In the genomic region with DNA sequence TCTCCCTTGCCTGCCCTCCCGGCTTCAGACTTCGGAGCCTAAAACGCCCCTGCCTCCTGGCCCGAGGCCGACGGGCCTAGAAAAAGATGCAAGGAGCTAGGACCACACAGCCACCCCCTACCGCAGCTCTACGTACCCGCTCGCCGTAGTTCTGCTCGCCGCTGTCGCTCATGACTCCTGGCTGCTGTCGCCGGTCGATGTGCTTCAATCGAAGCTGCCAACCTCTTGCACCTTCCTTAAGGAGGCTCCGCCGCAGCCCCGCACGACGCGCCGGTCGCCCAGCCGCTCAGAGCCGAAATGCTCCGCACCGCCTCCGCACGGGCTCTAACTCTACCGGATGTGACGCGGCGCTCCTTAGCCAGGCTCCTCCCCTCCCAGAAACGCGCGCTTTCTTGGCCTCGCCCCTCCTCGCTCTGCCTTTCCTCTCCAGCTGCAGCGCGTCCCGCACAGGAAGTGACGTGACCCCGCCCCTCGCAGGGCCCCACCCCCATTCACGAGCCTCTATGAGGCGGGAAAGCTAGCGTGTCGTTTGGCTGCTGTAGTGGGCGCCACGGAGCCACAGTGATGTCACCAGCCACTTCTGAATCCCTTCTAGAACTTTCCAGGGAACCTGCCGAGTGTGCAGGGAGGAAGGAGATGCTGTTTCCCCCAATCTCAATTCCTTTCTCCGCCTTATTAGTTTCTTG, we compare ENCODE assay signal across 1 cellular context.
TF ChIP-seq lines count a peak whose summit lies in the region.

TSS of gene TRA2B (minus strand) at position 326 of the 686 bp plus-strand sequence. CDS start at position 172, 154 bp downstream.

TF ChIP-seq in HepG2, 621 proteins besides CTCF, POLR2A, EP300 and RAD21 (continued from another document and continues in another):
- peak; percentile 67; the same call in 1 of the 2 replicates for TF ChIP-seq ELK4 (CRISPR knock-in tag; IDR thresholded peaks at IDR 0.05; ENCODE audit: borderline replicate concordance)
- TF ChIP-seq ZNF138 (CRISPR knock-in tag; IDR thresholded peaks at IDR 0.05; ENCODE audit: low read depth) = no peak; the same call in 1 of the 2 replicates
- no peak for TF ChIP-seq ZNF569 (CRISPR knock-in tag; IDR thresholded peaks at IDR 0.05; ENCODE audit: borderline replicate concordance)
- TF ChIP-seq ZNF580 (CRISPR knock-in tag; IDR thresholded peaks at IDR 0.05; ENCODE audit: borderline replicate concordance, low read depth) = peak; percentile 74; the same call in 1 of the 2 replicates
- no peak for TF ChIP-seq NPAS2 (CRISPR knock-in tag; IDR thresholded peaks at IDR 0.05; ENCODE audit: borderline replicate concordance)
- TF ChIP-seq RAD51 (IDR thresholded peaks at IDR 0.05; ENCODE audit: borderline replicate concordance) = no peak
- peak; percentile 95; the same call in 1 of the 2 replicates for TF ChIP-seq ZNF430 (CRISPR knock-in tag; IDR thresholded peaks at IDR 0.05)
- TF ChIP-seq KMT2B (CRISPR knock-in tag; IDR thresholded peaks at IDR 0.05) = peak; percentile 90
- peak; percentile 92 for TF ChIP-seq ZFP36L1 (CRISPR knock-in tag; IDR thresholded peaks at IDR 0.05)
- TF ChIP-seq, protein P1, sequence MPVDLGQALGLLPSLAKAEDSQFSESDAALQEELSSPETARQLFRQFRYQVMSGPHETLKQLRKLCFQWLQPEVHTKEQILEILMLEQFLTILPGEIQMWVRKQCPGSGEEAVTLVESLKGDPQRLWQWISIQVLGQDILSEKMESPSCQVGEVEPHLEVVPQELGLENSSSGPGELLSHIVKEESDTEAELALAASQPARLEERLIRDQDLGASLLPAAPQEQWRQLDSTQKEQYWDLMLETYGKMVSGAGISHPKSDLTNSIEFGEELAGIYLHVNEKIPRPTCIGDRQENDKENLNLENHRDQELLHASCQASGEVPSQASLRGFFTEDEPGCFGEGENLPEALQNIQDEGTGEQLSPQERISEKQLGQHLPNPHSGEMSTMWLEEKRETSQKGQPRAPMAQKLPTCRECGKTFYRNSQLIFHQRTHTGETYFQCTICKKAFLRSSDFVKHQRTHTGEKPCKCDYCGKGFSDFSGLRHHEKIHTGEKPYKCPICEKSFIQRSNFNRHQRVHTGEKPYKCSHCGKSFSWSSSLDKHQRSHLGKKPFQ (CRISPR knock-in tag; IDR thresholded peaks at IDR 0.05; ENCODE audit: insufficient replicate concordance) = no peak
- TF ChIP-seq ARNT (IDR thresholded peaks at IDR 0.05) = no peak
- TF ChIP-seq MLXIP (CRISPR knock-in tag; IDR thresholded peaks at IDR 0.05; ENCODE audit: borderline replicate concordance) = peak; percentile 79
- TF ChIP-seq ZMYM2 (CRISPR knock-in tag; IDR thresholded peaks at IDR 0.05) = peak; percentile 85
- peak; percentile 29; the same call in 1 of the 2 replicates for TF ChIP-seq RNF2 (conservative IDR thresholded peaks at IDR 0.05; ENCODE audit: low read depth)
- TF ChIP-seq, protein P2, sequence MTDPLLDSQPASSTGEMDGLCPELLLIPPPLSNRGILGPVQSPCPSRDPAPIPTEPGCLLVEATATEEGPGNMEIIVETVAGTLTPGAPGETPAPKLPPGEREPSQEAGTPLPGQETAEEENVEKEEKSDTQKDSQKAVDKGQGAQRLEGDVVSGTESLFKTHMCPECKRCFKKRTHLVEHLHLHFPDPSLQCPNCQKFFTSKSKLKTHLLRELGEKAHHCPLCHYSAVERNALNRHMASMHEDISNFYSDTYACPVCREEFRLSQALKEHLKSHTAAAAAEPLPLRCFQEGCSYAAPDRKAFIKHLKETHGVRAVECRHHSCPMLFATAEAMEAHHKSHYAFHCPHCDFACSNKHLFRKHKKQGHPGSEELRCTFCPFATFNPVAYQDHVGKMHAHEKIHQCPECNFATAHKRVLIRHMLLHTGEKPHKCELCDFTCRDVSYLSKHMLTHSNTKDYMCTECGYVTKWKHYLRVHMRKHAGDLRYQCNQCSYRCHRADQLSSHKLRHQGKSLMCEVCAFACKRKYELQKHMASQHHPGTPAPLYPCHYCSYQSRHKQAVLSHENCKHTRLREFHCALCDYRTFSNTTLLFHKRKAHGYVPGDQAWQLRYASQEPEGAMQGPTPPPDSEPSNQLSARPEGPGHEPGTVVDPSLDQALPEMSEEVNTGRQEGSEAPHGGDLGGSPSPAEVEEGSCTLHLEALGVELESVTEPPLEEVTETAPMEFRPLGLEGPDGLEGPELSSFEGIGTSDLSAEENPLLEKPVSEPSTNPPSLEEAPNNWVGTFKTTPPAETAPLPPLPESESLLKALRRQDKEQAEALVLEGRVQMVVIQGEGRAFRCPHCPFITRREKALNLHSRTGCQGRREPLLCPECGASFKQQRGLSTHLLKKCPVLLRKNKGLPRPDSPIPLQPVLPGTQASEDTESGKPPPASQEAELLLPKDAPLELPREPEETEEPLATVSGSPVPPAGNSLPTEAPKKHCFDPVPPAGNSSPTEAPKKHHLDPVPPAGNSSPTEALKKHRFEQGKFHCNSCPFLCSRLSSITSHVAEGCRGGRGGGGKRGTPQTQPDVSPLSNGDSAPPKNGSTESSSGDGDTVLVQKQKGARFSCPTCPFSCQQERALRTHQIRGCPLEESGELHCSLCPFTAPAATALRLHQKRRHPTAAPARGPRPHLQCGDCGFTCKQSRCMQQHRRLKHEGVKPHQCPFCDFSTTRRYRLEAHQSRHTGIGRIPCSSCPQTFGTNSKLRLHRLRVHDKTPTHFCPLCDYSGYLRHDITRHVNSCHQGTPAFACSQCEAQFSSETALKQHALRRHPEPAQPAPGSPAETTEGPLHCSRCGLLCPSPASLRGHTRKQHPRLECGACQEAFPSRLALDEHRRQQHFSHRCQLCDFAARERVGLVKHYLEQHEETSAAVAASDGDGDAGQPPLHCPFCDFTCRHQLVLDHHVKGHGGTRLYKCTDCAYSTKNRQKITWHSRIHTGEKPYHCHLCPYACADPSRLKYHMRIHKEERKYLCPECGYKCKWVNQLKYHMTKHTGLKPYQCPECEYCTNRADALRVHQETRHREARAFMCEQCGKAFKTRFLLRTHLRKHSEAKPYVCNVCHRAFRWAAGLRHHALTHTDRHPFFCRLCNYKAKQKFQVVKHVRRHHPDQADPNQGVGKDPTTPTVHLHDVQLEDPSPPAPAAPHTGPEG (CRISPR knock-in tag; IDR thresholded peaks at IDR 0.05) = peak; percentile 88
- no peak for TF ChIP-seq ZNF496 (CRISPR knock-in tag; IDR thresholded peaks at IDR 0.05; ENCODE audit: insufficient replicate concordance)
- TF ChIP-seq KAT8 (CRISPR knock-in tag; IDR thresholded peaks at IDR 0.05) = peak; percentile 62
- peak; percentile 45; the same call in 1 of the 2 replicates for TF ChIP-seq ZNF710 (CRISPR knock-in tag; IDR thresholded peaks at IDR 0.05; ENCODE audit: borderline replicate concordance)
- peak; percentile 67 for TF ChIP-seq ZFX (CRISPR knock-in tag; IDR thresholded peaks at IDR 0.05; ENCODE audit: low read depth)
- peak; percentile 83 for TF ChIP-seq CCDC6 (CRISPR knock-in tag; IDR thresholded peaks at IDR 0.05)
- no peak for TF ChIP-seq NCOA5 (CRISPR knock-in tag; IDR thresholded peaks at IDR 0.05)
- no peak for TF ChIP-seq RFX1 (IDR thresholded peaks at IDR 0.05)
- peak; percentile 56; the same call in 1 of the 2 replicates for TF ChIP-seq ZNF546 (CRISPR knock-in tag; conservative IDR thresholded peaks at IDR 0.05)
- TF ChIP-seq, protein P3, sequence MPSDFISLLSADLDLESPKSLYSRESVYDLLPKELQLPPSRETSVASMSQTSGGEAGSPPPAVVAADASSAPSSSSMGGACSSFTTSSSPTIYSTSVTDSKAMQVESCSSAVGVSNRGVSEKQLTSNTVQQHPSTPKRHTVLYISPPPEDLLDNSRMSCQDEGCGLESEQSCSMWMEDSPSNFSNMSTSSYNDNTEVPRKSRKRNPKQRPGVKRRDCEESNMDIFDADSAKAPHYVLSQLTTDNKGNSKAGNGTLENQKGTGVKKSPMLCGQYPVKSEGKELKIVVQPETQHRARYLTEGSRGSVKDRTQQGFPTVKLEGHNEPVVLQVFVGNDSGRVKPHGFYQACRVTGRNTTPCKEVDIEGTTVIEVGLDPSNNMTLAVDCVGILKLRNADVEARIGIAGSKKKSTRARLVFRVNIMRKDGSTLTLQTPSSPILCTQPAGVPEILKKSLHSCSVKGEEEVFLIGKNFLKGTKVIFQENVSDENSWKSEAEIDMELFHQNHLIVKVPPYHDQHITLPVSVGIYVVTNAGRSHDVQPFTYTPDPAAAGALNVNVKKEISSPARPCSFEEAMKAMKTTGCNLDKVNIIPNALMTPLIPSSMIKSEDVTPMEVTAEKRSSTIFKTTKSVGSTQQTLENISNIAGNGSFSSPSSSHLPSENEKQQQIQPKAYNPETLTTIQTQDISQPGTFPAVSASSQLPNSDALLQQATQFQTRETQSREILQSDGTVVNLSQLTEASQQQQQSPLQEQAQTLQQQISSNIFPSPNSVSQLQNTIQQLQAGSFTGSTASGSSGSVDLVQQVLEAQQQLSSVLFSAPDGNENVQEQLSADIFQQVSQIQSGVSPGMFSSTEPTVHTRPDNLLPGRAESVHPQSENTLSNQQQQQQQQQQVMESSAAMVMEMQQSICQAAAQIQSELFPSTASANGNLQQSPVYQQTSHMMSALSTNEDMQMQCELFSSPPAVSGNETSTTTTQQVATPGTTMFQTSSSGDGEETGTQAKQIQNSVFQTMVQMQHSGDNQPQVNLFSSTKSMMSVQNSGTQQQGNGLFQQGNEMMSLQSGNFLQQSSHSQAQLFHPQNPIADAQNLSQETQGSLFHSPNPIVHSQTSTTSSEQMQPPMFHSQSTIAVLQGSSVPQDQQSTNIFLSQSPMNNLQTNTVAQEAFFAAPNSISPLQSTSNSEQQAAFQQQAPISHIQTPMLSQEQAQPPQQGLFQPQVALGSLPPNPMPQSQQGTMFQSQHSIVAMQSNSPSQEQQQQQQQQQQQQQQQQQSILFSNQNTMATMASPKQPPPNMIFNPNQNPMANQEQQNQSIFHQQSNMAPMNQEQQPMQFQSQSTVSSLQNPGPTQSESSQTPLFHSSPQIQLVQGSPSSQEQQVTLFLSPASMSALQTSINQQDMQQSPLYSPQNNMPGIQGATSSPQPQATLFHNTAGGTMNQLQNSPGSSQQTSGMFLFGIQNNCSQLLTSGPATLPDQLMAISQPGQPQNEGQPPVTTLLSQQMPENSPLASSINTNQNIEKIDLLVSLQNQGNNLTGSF (CRISPR knock-in tag; IDR thresholded peaks at IDR 0.05) = peak; percentile 83
- TF ChIP-seq, protein P4, sequence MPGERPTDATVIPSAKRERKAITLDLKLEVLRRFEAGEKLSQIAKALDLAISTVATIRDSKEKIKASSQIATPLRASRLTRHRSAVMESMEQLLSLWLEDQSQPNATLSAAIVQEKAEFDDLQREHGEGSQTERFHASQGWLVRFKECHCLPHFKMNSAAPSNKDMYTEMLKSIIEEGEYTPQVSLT (CRISPR knock-in tag; IDR thresholded peaks at IDR 0.05; ENCODE audit: borderline replicate concordance, low read depth) = peak; percentile 25; the same call in 1 of the 2 replicates
- peak; percentile 60; the same call in 1 of the 2 replicates for TF ChIP-seq ZFP41 (CRISPR knock-in tag; IDR thresholded peaks at IDR 0.05; ENCODE audit: borderline replicate concordance)
- TF ChIP-seq, protein P5, sequence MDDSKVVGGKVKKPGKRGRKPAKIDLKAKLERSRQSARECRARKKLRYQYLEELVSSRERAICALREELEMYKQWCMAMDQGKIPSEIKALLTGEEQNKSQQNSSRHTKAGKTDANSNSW (CRISPR knock-in tag; IDR thresholded peaks at IDR 0.05; ENCODE audit: borderline replicate concordance) = peak; percentile 75; the same call in 1 of the 2 replicates
- TF ChIP-seq XBP1 (CRISPR knock-in tag; IDR thresholded peaks at IDR 0.05) = no peak
- peak; percentile 87 for TF ChIP-seq THAP11 (CRISPR knock-in tag; IDR thresholded peaks at IDR 0.05)
- TF ChIP-seq ZKSCAN5 (CRISPR knock-in tag; IDR thresholded peaks at IDR 0.05) = no peak
- no peak for TF ChIP-seq SMARCC2 (IDR thresholded peaks at IDR 0.05)
- TF ChIP-seq ZNF563 (CRISPR knock-in tag; IDR thresholded peaks at IDR 0.05) = peak; percentile 76; the same call in 1 of the 2 replicates
- TF ChIP-seq ZNF782 (CRISPR knock-in tag; IDR thresholded peaks at IDR 0.05; ENCODE audit: borderline replicate concordance) = peak; percentile 65; the same call in 1 of the 2 replicates
